In genomic region chr12:54371328-54372112, GRCh38 we compare ENCODE assay signal across 3 cellular contexts.
TF ChIP-seq lines count a peak whose summit lies in the region.

No MANE protein-coding gene starts in this region.

TF ChIP-seq in A549, 52 proteins besides CTCF, POLR2A, EP300 and RAD21:
- TF ChIP-seq NFE2L2 (conservative IDR thresholded peaks at IDR 0.05; ENCODE audit: low read length) (no peak), NPAS2 (CRISPR knock-in tag; IDR thresholded peaks at IDR 0.05; ENCODE audit: borderline replicate concordance) (no peak), CEBPB (IDR thresholded peaks at IDR 0.05) (no peak), ZSCAN20 (CRISPR knock-in tag; IDR thresholded peaks at IDR 0.05) (no peak), SMC3 (IDR thresholded peaks at IDR 0.05) (no peak), KDM5A (IDR thresholded peaks at IDR 0.05) (no peak), ZNF302 (CRISPR knock-in tag; IDR thresholded peaks at IDR 0.05) (no peak), PHF8 (IDR thresholded peaks at IDR 0.05; ENCODE audit: borderline replicate concordance, low read depth) (no peak)
- TF ChIP-seq, protein P1, sequence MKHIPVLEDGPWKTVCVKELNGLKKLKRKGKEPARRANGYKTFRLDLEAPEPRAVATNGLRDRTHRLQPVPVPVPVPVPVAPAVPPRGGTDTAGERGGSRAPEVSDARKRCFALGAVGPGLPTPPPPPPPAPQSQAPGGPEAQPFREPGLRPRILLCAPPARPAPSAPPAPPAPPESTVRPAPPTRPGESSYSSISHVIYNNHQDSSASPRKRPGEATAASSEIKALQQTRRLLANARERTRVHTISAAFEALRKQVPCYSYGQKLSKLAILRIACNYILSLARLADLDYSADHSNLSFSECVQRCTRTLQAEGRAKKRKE (CRISPR knock-in tag; IDR thresholded peaks at IDR 0.05; ENCODE audit: low read depth): no peak
- TF ChIP-seq, protein P2, sequence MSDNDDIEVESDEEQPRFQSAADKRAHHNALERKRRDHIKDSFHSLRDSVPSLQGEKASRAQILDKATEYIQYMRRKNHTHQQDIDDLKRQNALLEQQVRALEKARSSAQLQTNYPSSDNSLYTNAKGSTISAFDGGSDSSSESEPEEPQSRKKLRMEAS (IDR thresholded peaks at IDR 0.05): no peak
TF ChIP-seq in A549: peak in this region for 0.

TF ChIP-seq in IMR-90, 13 proteins besides CTCF, POLR2A, EP300 and RAD21:
- no peak for TF ChIP-seq CEBPB (IDR thresholded peaks at IDR 0.05; ENCODE audit: low read depth, low read length)
- no peak for TF ChIP-seq RFX5 (IDR thresholded peaks at IDR 0.05; ENCODE audit: low read depth, low read length)
- TF ChIP-seq CHD1 (IDR thresholded peaks at IDR 0.05; ENCODE audit: low read depth, low read length): no peak
- TF ChIP-seq, protein P3, sequence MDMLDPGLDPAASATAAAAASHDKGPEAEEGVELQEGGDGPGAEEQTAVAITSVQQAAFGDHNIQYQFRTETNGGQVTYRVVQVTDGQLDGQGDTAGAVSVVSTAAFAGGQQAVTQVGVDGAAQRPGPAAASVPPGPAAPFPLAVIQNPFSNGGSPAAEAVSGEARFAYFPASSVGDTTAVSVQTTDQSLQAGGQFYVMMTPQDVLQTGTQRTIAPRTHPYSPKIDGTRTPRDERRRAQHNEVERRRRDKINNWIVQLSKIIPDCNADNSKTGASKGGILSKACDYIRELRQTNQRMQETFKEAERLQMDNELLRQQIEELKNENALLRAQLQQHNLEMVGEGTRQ (IDR thresholded peaks at IDR 0.05; ENCODE audit: low read depth, low read length): no peak
- no peak for TF ChIP-seq BHLHE40 (IDR thresholded peaks at IDR 0.05; ENCODE audit: low read depth, low read length)
- TF ChIP-seq MAFK (IDR thresholded peaks at IDR 0.05; ENCODE audit: low read depth, low read length): no peak
- TF ChIP-seq FOS (IDR thresholded peaks at IDR 0.05; ENCODE audit: low read depth, low read length): no peak
- no peak for TF ChIP-seq SMC3 (IDR thresholded peaks at IDR 0.05; ENCODE audit: low read depth, low read length)
- no peak for TF ChIP-seq ELK1 (IDR thresholded peaks at IDR 0.05; ENCODE audit: borderline replicate concordance, low read depth, low read length)
- no peak for TF ChIP-seq RCOR1 (IDR thresholded peaks at IDR 0.05; ENCODE audit: insufficient replicate concordance, low read length)
- TF ChIP-seq MXI1 (IDR thresholded peaks at IDR 0.05; ENCODE audit: borderline replicate concordance, low read depth, low read length): no peak

TF ChIP-seq in K562, 482 proteins besides CTCF, POLR2A, EP300 and RAD21:
- TF ChIP-seq HOXB6 (CRISPR knock-in tag; IDR thresholded peaks at IDR 0.05; ENCODE audit: borderline replicate concordance) (no peak), NR3C1 (CRISPR knock-in tag; IDR thresholded peaks at IDR 0.05) (no peak), KLF1 (tag; IDR thresholded peaks at IDR 0.05) (no peak), MTF1 (CRISPR knock-in tag; IDR thresholded peaks at IDR 0.05; ENCODE audit: borderline replicate concordance) (no peak), ZNF561 (CRISPR knock-in tag; conservative IDR thresholded peaks at IDR 0.05) (no peak), NFIC (IDR thresholded peaks at IDR 0.05) (peak; percentile 41; the same call in 1 of the 2 replicates), RBFOX2 (IDR thresholded peaks at IDR 0.05; ENCODE audit: low read depth, low read length) (0 out of 2 replicates have a peak, but pooled peaks have one; percentile 19), KLF13 (tag; IDR thresholded peaks at IDR 0.05; ENCODE audit: borderline replicate concordance, low read depth) (no peak), PML (IDR thresholded peaks at IDR 0.05; ENCODE audit: low read length) (no peak)
- TF ChIP-seq, protein P4, sequence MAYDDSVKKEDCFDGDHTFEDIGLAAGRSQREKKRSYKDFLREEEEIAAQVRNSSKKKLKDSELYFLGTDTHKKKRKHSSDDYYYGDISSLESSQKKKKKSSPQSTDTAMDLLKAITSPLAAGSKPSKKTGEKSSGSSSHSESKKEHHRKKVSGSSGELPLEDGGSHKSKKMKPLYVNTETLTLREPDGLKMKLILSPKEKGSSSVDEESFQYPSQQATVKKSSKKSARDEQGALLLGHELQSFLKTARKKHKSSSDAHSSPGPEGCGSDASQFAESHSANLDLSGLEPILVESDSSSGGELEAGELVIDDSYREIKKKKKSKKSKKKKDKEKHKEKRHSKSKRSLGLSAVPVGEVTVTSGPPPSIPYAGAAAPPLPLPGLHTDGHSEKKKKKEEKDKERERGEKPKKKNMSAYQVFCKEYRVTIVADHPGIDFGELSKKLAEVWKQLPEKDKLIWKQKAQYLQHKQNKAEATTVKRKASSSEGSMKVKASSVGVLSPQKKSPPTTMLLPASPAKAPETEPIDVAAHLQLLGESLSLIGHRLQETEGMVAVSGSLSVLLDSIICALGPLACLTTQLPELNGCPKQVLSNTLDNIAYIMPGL (CRISPR knock-in tag; IDR thresholded peaks at IDR 0.05): no peak
- TF ChIP-seq, protein P5, sequence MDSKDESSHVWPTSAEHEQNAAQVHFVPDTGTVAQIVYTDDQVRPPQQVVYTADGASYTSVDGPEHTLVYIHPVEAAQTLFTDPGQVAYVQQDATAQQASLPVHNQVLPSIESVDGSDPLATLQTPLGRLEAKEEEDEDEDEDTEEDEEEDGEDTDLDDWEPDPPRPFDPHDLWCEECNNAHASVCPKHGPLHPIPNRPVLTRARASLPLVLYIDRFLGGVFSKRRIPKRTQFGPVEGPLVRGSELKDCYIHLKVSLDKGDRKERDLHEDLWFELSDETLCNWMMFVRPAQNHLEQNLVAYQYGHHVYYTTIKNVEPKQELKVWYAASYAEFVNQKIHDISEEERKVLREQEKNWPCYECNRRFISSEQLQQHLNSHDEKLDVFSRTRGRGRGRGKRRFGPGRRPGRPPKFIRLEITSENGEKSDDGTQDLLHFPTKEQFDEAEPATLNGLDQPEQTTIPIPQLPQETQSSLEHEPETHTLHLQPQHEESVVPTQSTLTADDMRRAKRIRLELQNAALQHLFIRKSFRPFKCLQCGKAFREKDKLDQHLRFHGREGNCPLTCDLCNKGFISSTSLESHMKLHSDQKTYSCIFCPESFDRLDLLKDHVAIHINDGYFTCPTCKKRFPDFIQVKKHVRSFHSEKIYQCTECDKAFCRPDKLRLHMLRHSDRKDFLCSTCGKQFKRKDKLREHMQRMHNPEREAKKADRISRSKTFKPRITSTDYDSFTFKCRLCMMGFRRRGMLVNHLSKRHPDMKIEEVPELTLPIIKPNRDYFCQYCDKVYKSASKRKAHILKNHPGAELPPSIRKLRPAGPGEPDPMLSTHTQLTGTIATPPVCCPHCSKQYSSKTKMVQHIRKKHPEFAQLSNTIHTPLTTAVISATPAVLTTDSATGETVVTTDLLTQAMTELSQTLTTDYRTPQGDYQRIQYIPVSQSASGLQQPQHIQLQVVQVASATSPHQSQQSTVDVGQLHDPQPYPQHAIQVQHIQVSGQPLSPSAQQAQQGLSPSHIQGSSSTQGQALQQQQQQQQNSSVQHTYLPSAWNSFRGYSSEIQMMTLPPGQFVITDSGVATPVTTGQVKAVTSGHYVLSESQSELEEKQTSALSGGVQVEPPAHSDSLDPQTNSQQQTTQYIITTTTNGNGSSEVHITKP (IDR thresholded peaks at IDR 0.05; ENCODE audit: partially characterized antibody): peak; percentile 90
